8 cellular contexts compared by ENCODE assay signal in the genomic region with DNA sequence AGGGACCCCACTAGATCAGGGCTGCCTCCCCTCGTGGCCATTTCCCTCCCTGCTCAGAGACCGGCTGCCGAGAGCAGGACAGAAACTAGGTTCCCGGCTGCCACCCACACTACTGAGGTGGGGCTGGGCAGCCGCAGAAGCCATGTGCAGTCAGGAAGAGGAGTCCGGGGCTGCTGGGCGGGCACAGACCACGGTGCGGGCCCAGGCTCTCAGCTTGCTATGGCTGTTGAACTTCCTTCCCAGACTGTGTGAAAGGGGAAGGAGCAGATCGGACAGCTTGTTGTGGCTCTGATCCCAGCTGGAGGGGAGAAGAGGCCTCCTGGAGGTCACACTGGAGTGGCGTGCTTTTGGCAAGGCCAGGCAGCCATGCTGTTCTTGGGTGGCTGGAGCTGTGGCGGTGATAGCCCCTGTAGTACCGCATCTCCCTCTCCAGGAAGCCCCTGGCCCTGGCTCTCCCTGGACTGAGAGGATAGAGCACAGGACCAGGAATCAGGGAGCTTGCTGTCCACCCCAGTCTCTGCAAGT. TPM values are rescaled to one million over a fixed set of nuclear protein-coding genes. Genes with fewer than 3 reads are reported as not detected.
DNase-seq lines count a peak whose midpoint lies in the region; ATAC-seq and TF ChIP-seq lines count a peak whose summit lies in the region.

No MANE protein-coding gene starts in this region.

- peaks cover 86% of the 10 kb centered on the region for H3K4me1 Mint-ChIP-seq in CD14-positive monocyte

- intact Hi-C loops in CD14-positive monocyte (cut with micrococcal nuclease) (no loop called here), tibial artery (cut with DNase I; ENCODE audit: low total_unique reads) (no loop called here)

- 4 to 14% methylated on average over 13 of the region's 13 CpGs for WGBS in lung, 2 donors

- H3K27me3 ChIP-seq in lung (ENCODE audit: control insufficient read depth, insufficient read depth) (no peaks in the 10 kb centered on the region), tibial artery (no peaks in the 10 kb centered on the region)

- H3K4me3 ChIP-seq in astrocyte of the spinal cord (ENCODE audit: low read depth, low read length), result no peak overlapping the region
- no peak overlapping the region for H3K4me3 ChIP-seq in lung
- H3K4me3 ChIP-seq in tibial artery, result peak overlapping the region; percentile 0 to 18

- H3K36me3 ChIP-seq in lung (ENCODE audit: control insufficient read depth in 2 of 2, insufficient read depth in 2 of 2, low read length in 2 of 2), result no peaks in the 10 kb centered on the region
- H3K36me3 ChIP-seq in tibial artery, result peaks cover 0 to 5% (median 0%) of the 10 kb centered on the region in 3 donors

- DNase-seq in CD14-positive monocyte (ENCODE audit: low spot score), result peak; percentile 63
- DNase-seq in KG1 (lab: John Stamatoyannopoulos, UW), result peak; percentile 43
- peak; percentile 68 for DNase-seq in astrocyte of the spinal cord (ENCODE audit: low read depth, low spot score)
- DNase-seq in lung (ENCODE audit: low spot score), result peak; percentile 53
- peak; percentile 66 to 82 for DNase-seq in tibial artery
- DNase-seq in AG08396 (ENCODE audit: low spot score), result no peak
- DNase-seq in NCI-H524 (lab: John Stamatoyannopoulos, UW), result no peak

- H3K9me3 Mint-ChIP-seq in CD14-positive monocyte, result no peaks in the 10 kb centered on the region

- H3K4me1 ChIP-seq in lung (ENCODE audit: control insufficient read depth in 2 of 2, insufficient read depth in 2 of 2, low read length in 2 of 2), result peaks cover 41 to 51% of the 10 kb centered on the region in 2 donors
- H3K4me1 ChIP-seq in tibial artery, result peaks cover 5 to 100% (median 86%) of the 10 kb centered on the region in 4 donors

- ATAC-seq in lung (ENCODE audit: insufficient read depth, low FRiP score) (peak; percentile 53), GM19467 (IDR thresholded peaks at IDR 0.05; ENCODE audit: unreplicated experiment) (no peak)

- peak overlapping the region; percentile 62 to 82 for H3K4me3 Mint-ChIP-seq in CD14-positive monocyte

- no peak for TF ChIP-seq CTCF in CD14-positive monocyte (IDR thresholded peaks at IDR 0.05)
- no peak for TF ChIP-seq CTCF in astrocyte of the spinal cord (IDR thresholded peaks at IDR 0.05; ENCODE audit: low read depth, low read length)
- TF ChIP-seq CTCF in lung (IDR thresholded peaks at IDR 0.05; ENCODE audit: control extremely low read depth, extremely low read depth), result no peak
- TF ChIP-seq CTCF in tibial artery (IDR thresholded peaks at IDR 0.05), result no peak

- H3K27me3 Mint-ChIP-seq in CD14-positive monocyte (ENCODE audit: low read depth in 3 of 3), result no peaks in the 10 kb centered on the region

- H3K27ac ChIP-seq in lung (ENCODE audit: low read depth in 1 of 2, low read length in 1 of 2) (peak overlapping the region; percentile 35 to 37), tibial artery (peak overlapping the region; percentile 81 to 87)

- H3K36me3 Mint-ChIP-seq in CD14-positive monocyte, result peaks cover 16 to 31% of the 10 kb centered on the region in 2 donors

- peak overlapping the region; percentile 84 to 97 (median 94) for H3K27ac Mint-ChIP-seq in CD14-positive monocyte

- H3K9me3 ChIP-seq in lung (ENCODE audit: control insufficient read depth in 2 of 2, insufficient read depth in 1 of 2, low read length in 1 of 2), result no peaks in the 10 kb centered on the region
- H3K9me3 ChIP-seq in tibial artery, result no peaks in the 10 kb centered on the region

- in situ Hi-C loops in astrocyte of the spinal cord (cut with HindIII; ENCODE audit: low sequenced_read_pairs), result no loop called here

RNA-seq across cellular contexts. Expression of a gene that starts 56.8 kb away (rescaled TPM):
- polyA plus RNA-seq in CD14-positive monocyte (100 to 1,000 TPM; 125 to 146 TPM), lung (10 to 100 TPM; 33.6 to 98.6 TPM)
- total RNA-seq in lung, result 100 to 1,000 TPM in 1 of 2 donors, 10 to 100 TPM in 1; 57.4 to 120 TPM

Comparison
In these comparisons a context has a peak if more than half of its experiments do, and no peak if none do; other contexts are left out.
1. DNase-seq: peak in CD14-positive monocyte (single experiment), KG1 (single experiment), astrocyte of the spinal cord (single experiment), lung (single experiment) and tibial artery (2 of 2); none in AG08396 (single experiment) and NCI-H524 (0 of 2).
2. H3K4me3 ChIP-seq: peak in tibial artery (2 of 2); none in astrocyte of the spinal cord (single experiment) and lung (single experiment).